12 cellular contexts compared by ENCODE assay signal in genomic region chr15:43121863-43122262, GRCh38. TPM values are rescaled to one million over a fixed set of nuclear protein-coding genes. Genes with fewer than 3 reads are reported as not detected.
A peak's percentile ranks its signal among the peaks of the same experiment; 100 is the strongest.
DNase-seq lines count a peak whose midpoint lies in the region; ATAC-seq, FAIRE-seq and TF ChIP-seq lines count a peak whose summit lies in the region.
"Had no signal": no experiment of that assay in that cellular context is flagged by ENCODE, and none has a peak within 500 bp of the region (broad histone marks: within the 10 kb centered on the region; RNA-seq: fewer than 3 reads in every experiment).

No MANE protein-coding gene starts in this region.

- no TSS peak for BruUV-seq in HepG2 (replicated peaks; lab: Mats Ljungman, UMichigan)

- peaks cover 2% of the 10 kb centered on the region for H3K36me3 Mint-ChIP-seq in activated CD4-positive, alpha-beta memory T cell treated with anti-CD3 and anti-CD28 coated beads, Interleukin-2, amount 10 ng/mL, durations not matched to agents 7 days and 5 days (ENCODE audit: low read depth)
- H3K36me3 Mint-ChIP-seq in naive B cell = no peaks in the 10 kb centered on the region

- in situ Hi-C loops in HepG2 (cut with HindIII; ENCODE audit: extremely low pct_ligation_motif_present, low pct_unique_long_range_greater_than_20kb) = no loop called here

- H3K27me3 ChIP-seq in HepG2 (ENCODE audit: control insufficient read depth in 1 of 2, insufficient read depth in 2 of 2, low read length in 2 of 2) (no peaks in the 10 kb centered on the region; a peak in 1 of 5 replicates), right lobe of liver (no peaks in the 10 kb centered on the region), BE2C (no peaks in the 10 kb centered on the region)

- no peaks in the 10 kb centered on the region for H3K9me3 ChIP-seq in HepG2 (ENCODE audit: low read length)
- no peaks in the 10 kb centered on the region for H3K9me3 ChIP-seq in right lobe of liver
- no peaks in the 10 kb centered on the region for H3K9me3 ChIP-seq in BE2C

- WGBS in HepG2 (ENCODE audit: low lambda C conversion rate) = 7% methylated on average over 2 of the region's 2 CpGs
- 50% methylated on average over 2 of the region's 2 CpGs for WGBS in right lobe of liver (ENCODE audit: insufficient coverage, low coverage, low lambda C conversion rate, missing lambda C conversion rate)

- peak overlapping the region; percentile 97 for H3K4me2 ChIP-seq in HepG2 (ENCODE audit: low read depth, low read length)

- TF ChIP-seq POLR2A in HepG2 (IDR thresholded peaks at IDR 0.05; ENCODE audit: insufficient read depth in 1 of 2, low read depth in 2 of 2, low read length in 2 of 2) = no peak
- no peak for TF ChIP-seq POLR2A in right lobe of liver (IDR thresholded peaks at IDR 0.05)

- no peak for FAIRE-seq in HepG2 (lab: Jason Lieb, UNC)

- H3K4me1 Mint-ChIP-seq in activated CD4-positive, alpha-beta memory T cell treated with anti-CD3 and anti-CD28 coated beads, Interleukin-2, amount 10 ng/mL, durations not matched to agents 7 days and 5 days = peaks cover 28% of the 10 kb centered on the region
- peaks cover 30 to 42% (median 37%) of the 10 kb centered on the region in 3 donors for H3K4me1 Mint-ChIP-seq in naive B cell

- TF ChIP-seq EP300 in HepG2 (IDR thresholded peaks at IDR 0.05; ENCODE audit: low read depth in 2 of 2, low read length in 2 of 2) (no peak), HepG2 (CRISPR knock-in tag; IDR thresholded peaks at IDR 0.05; ENCODE audit: borderline replicate concordance) (no peak)

- peak overlapping the region; percentile 79 for H3K4me3 Mint-ChIP-seq in activated CD4-positive, alpha-beta memory T cell treated with anti-CD3 and anti-CD28 coated beads, Interleukin-2, amount 10 ng/mL, durations not matched to agents 7 days and 5 days
- peak overlapping the region in 7 of 8 donors; percentile 21 to 98 (median 92) for H3K4me3 Mint-ChIP-seq in naive B cell

- no peaks in the 10 kb centered on the region for H4K20me1 ChIP-seq in HepG2 (ENCODE audit: insufficient read depth, low read length)

- DNase-seq in HepG2 (ENCODE audit: low spot score) (no peak), right lobe of liver (no peak), naive B cell (no peak), ecto neural progenitor cell (ENCODE audit: low spot score) (no peak), BE2C (no peak), ureter (ENCODE audit: low spot score) (no peak), middle frontal gyrus (ENCODE audit: extremely low spot score, low spot score) (no peak)
- DNase-seq in activated CD4-positive, alpha-beta memory T cell treated with anti-CD3 and anti-CD28 coated beads, Interleukin-2, amount 10 ng/mL, durations not matched to agents 7 days and 5 days = no peak
- DNase-seq: activated CD4-positive, alpha-beta T cell treated with anti-CD3 and anti-CD28 coated beads for 36 hours; EL; hippocampal formation; left colon had no signal

- H3K36me3 ChIP-seq in HepG2 (replicated peaks in 1 of 2; ENCODE audit: control insufficient read depth in 1 of 2, insufficient read depth in 2 of 2, low read length in 2 of 2) = no peaks in the 10 kb centered on the region
- H3K36me3 ChIP-seq in right lobe of liver = no peaks in the 10 kb centered on the region
- H3K36me3 ChIP-seq in BE2C = no peaks in the 10 kb centered on the region

- CTCF ChIA-PET in HepG2 (lab: Yijun Ruan, JAX; ENCODE audit: low intra/inter-chr PET ratio, low total read pairs) = no interaction called here
- CTCF ChIA-PET in activated CD4-positive, alpha-beta memory T cell treated with anti-CD3 and anti-CD28 coated beads, Interleukin-2, amount 10 ng/mL, durations not matched to agents 7 days and 5 days (lab: Charles Lee) = interaction anchor here (0.6 to 1.3 kb wide), 4 partner anchors 12 to 138 kb away, joined by 3 to 5 read pairs (median 4); partner anchors contain the start of genes TMEM62 and UBR1

- H3K27ac Mint-ChIP-seq in activated CD4-positive, alpha-beta memory T cell treated with anti-CD3 and anti-CD28 coated beads, Interleukin-2, amount 10 ng/mL, durations not matched to agents 7 days and 5 days = no peak overlapping the region
- H3K27ac Mint-ChIP-seq in naive B cell = peak overlapping the region in 3 of 6 donors; percentile 87 to 95 (median 91)

- intact Hi-C loops in HepG2 (cut with micrococcal nuclease; ENCODE audit: unreplicated experiment) = no loop called here
- intact Hi-C loops in right lobe of liver (cut with DNase I) = loop anchor here in 1 of 2 donors (5.0 kb wide), 1 partner anchor 40 kb away; no protein-coding TSS in a partner anchor

- H3K4me1 ChIP-seq in HepG2 (ENCODE audit: insufficient read depth, low read length) = peaks cover 52% of the 10 kb centered on the region
- H3K4me1 ChIP-seq in right lobe of liver = no peaks in the 10 kb centered on the region
- no peaks in the 10 kb centered on the region; the same call in none of the 2 replicates for H3K4me1 ChIP-seq in BE2C

- TF ChIP-seq RAD21 in HepG2 (CRISPR knock-in tag; IDR thresholded peaks at IDR 0.05) = no peak

- POLR2A ChIA-PET in HepG2 (lab: Yijun Ruan, JAX) = interaction anchor here (1.5 kb wide), 1 partner anchor 11 kb away, joined by 6 read pairs; the partner anchor contains the start of gene TMEM62
- POLR2A ChIA-PET in activated CD4-positive, alpha-beta memory T cell treated with anti-CD3 and anti-CD28 coated beads, Interleukin-2, amount 10 ng/mL, durations not matched to agents 7 days and 5 days (lab: Charles Lee) = interaction anchor here (1.5 to 2.1 kb wide), 3 partner anchors 12 to 30 kb away, joined by 4 to 16 read pairs (median 11); partner anchors contain the start of genes TMEM62 and UBR1

- no peak overlapping the region for H3K9ac ChIP-seq in HepG2 (ENCODE audit: insufficient read depth, low read depth, low read length)

- H3K4me3 ChIP-seq in HepG2 (replicated peaks in 1 of 3; ENCODE audit: insufficient read depth in 1 of 3, low read depth in 2 of 3, low read length in 3 of 3) (peak overlapping the region in 1 of 3 experiments; percentile 70; a peak in 1 of 6 replicates), right lobe of liver (no peak overlapping the region), BE2C (ENCODE audit: low read depth, low read length) (no peak overlapping the region)

- no peaks in the 10 kb centered on the region for H3K79me2 ChIP-seq in HepG2 (ENCODE audit: insufficient read depth, low read length)

- peaks cover 19% of the 10 kb centered on the region for H3K27me3 Mint-ChIP-seq in activated CD4-positive, alpha-beta memory T cell treated with anti-CD3 and anti-CD28 coated beads, Interleukin-2, amount 10 ng/mL, durations not matched to agents 7 days and 5 days
- H3K27me3 Mint-ChIP-seq in naive B cell = no peaks in the 10 kb centered on the region

- no peak for ATAC-seq in HepG2
- ATAC-seq in right lobe of liver = no peak
- ATAC-seq in naive B cell (ENCODE audit: low read depth in 2 of 2) = no peak

- H3K27ac ChIP-seq in HepG2 (ENCODE audit: extremely low read length, insufficient read depth, low read length) (no peak overlapping the region), right lobe of liver (no peak overlapping the region)

- TF ChIP-seq CTCF in HepG2 (CRISPR knock-in tag; IDR thresholded peaks at IDR 0.05) (no peak), right lobe of liver (IDR thresholded peaks at IDR 0.05) (no peak), BE2C (IDR thresholded peaks at IDR 0.05; ENCODE audit: low read depth, low read length) (no peak)

- peak overlapping the region; percentile 66 for H2AFZ ChIP-seq in HepG2 (ENCODE audit: low read length)

- no peaks in the 10 kb centered on the region for H3K9me3 Mint-ChIP-seq in activated CD4-positive, alpha-beta memory T cell treated with anti-CD3 and anti-CD28 coated beads, Interleukin-2, amount 10 ng/mL, durations not matched to agents 7 days and 5 days
- peaks cover 0 to 4% (median 0%) of the 10 kb centered on the region in 7 donors for H3K9me3 Mint-ChIP-seq in naive B cell

RNA-seq across cellular contexts. Expression of gene TMEM62, which starts 11.5 kb away (rescaled TPM):
- total RNA-seq in HepG2 (2016; rRNA removed; fragmentation: Illumina TruSeq; extraction: Trizol) (13.8 and 20.9 TPM in 2 replicates), right lobe of liver (10 to 100 TPM in 3 of 6 experiments, 1 to 10 TPM in 3; 7.6 to 17.1 (median 9.6) TPM), ureter (35.8 TPM)
- 11.1 and 14.4 TPM in 2 replicates for total RNA-seq in HepG2 (2016; cell fraction: cytosol; rRNA removed; fragmentation: Illumina TruSeq; extraction: Trizol; ENCODE audit: low read depth)
- total RNA-seq in HepG2 (2016; cell fraction: insoluble cytoplasmic fraction; rRNA removed; fragmentation: Illumina TruSeq; extraction: Trizol) = 11.8 and 20.8 TPM in 2 replicates
- total RNA-seq in HepG2 (2016; cell fraction: membrane; rRNA removed; fragmentation: Illumina TruSeq; extraction: Trizol) = 18.6 and 19.3 TPM in 2 replicates
- 29.9 and 33.1 TPM in 2 replicates for total RNA-seq in HepG2 (2016; cell fraction: nucleus; rRNA removed; fragmentation: Illumina TruSeq; extraction: Trizol)
- polyA plus RNA-seq in HepG2 (2011; rRNA removed) (14.2 and 19.9 TPM in 2 replicates), naive B cell (ENCODE audit: low read depth in 6 of 6) (10 to 100 TPM; 17.2 to 27.8 (median 25.2) TPM)
- polyA plus RNA-seq in HepG2 (2011; cell fraction: cytosol; rRNA removed) = 8.3 and 17.6 TPM in 2 replicates
- polyA plus RNA-seq in HepG2 (2011; cell fraction: nucleus; rRNA removed) = 18.9 and 27.0 TPM in 2 replicates
- 35.0 and 42.0 TPM in 2 replicates for polyA plus RNA-seq in HepG2 (2012)
- 8.6 and 8.9 TPM in 2 replicates for polyA plus RNA-seq in HepG2 (2016; cell fraction: cytosol; fragmentation: Illumina TruSeq; extraction: Trizol; ENCODE audit: low read depth)
- polyA plus RNA-seq in HepG2 (2016; cell fraction: insoluble cytoplasmic fraction; fragmentation: Illumina TruSeq; extraction: Trizol; ENCODE audit: low read depth) = 9.6 and 10.8 TPM in 2 replicates
- 14.0 and 15.4 TPM in 2 replicates for polyA plus RNA-seq in HepG2 (2016; cell fraction: membrane; fragmentation: Illumina TruSeq; extraction: Trizol; ENCODE audit: low read depth)
- 26.7 and 27.5 TPM in 2 replicates for polyA plus RNA-seq in HepG2 (2016; cell fraction: nucleus; fragmentation: Illumina TruSeq; extraction: Trizol; ENCODE audit: insufficient read depth, low read depth)
- polyA minus RNA-seq in HepG2 (2011; rRNA and poly(A)+ RNA removed; ENCODE audit: low replicate concordance) = 9.4 and 12.1 TPM in 2 replicates
- 4.8 and 9.0 TPM in 2 replicates for polyA minus RNA-seq in HepG2 (2011; cell fraction: cytosol; rRNA and poly(A)+ RNA removed)
- 50.1 and 63.3 TPM in 2 replicates for polyA minus RNA-seq in HepG2 (2011; cell fraction: nucleus; rRNA and poly(A)+ RNA removed)
- 10 to 100 TPM; 24.2 to 24.9 TPM for total RNA-seq in activated CD4-positive, alpha-beta memory T cell treated with anti-CD3 and anti-CD28 coated beads, Interleukin-2, amount 10 ng/mL, durations not matched to agents 7 days and 5 days
- polyA plus RNA-seq in BE2C (2012; ENCODE audit: insufficient read depth, insufficient read length, low read depth) = 5.7 TPM

RNA-seq across cellular contexts. Expression of gene UBR1, which starts 16.0 kb away (rescaled TPM):
- total RNA-seq in HepG2 (2016; rRNA removed; fragmentation: Illumina TruSeq; extraction: Trizol) (18.0 and 21.7 TPM in 2 replicates), right lobe of liver (10 to 100 TPM in 3 of 6 experiments, 1 to 10 TPM in 3; 8.8 to 15.6 (median 10.6) TPM), ureter (49.0 TPM)
- 9.3 and 9.4 TPM in 2 replicates for total RNA-seq in HepG2 (2016; cell fraction: cytosol; rRNA removed; fragmentation: Illumina TruSeq; extraction: Trizol; ENCODE audit: low read depth)
- 17.5 and 18.2 TPM in 2 replicates for total RNA-seq in HepG2 (2016; cell fraction: insoluble cytoplasmic fraction; rRNA removed; fragmentation: Illumina TruSeq; extraction: Trizol)
- 4.4 and 5.0 TPM in 2 replicates for total RNA-seq in HepG2 (2016; cell fraction: membrane; rRNA removed; fragmentation: Illumina TruSeq; extraction: Trizol)
- total RNA-seq in HepG2 (2016; cell fraction: nucleus; rRNA removed; fragmentation: Illumina TruSeq; extraction: Trizol) = 32.7 and 33.5 TPM in 2 replicates
- polyA plus RNA-seq in HepG2 (2011; rRNA removed) (6.4 and 7.2 TPM in 2 replicates), naive B cell (ENCODE audit: low read depth in 6 of 6) (10 to 100 TPM; 16.7 to 32.8 (median 20.5) TPM)
- 2.6 and 4.7 TPM in 2 replicates for polyA plus RNA-seq in HepG2 (2011; cell fraction: cytosol; rRNA removed)
- 7.8 and 8.8 TPM in 2 replicates for polyA plus RNA-seq in HepG2 (2011; cell fraction: nucleus; rRNA removed)
- polyA plus RNA-seq in HepG2 (2012) = 9.7 and 11.8 TPM in 2 replicates
- polyA plus RNA-seq in HepG2 (2016; cell fraction: cytosol; fragmentation: Illumina TruSeq; extraction: Trizol; ENCODE audit: low read depth) = 0.95 and 1.2 TPM in 2 replicates
- polyA plus RNA-seq in HepG2 (2016; cell fraction: insoluble cytoplasmic fraction; fragmentation: Illumina TruSeq; extraction: Trizol; ENCODE audit: low read depth) = 6.2 and 7.4 TPM in 2 replicates
- polyA plus RNA-seq in HepG2 (2016; cell fraction: membrane; fragmentation: Illumina TruSeq; extraction: Trizol; ENCODE audit: low read depth) = 0.58 and 1.1 TPM in 2 replicates
- 11.8 and 15.4 TPM in 2 replicates for polyA plus RNA-seq in HepG2 (2016; cell fraction: nucleus; fragmentation: Illumina TruSeq; extraction: Trizol; ENCODE audit: insufficient read depth, low read depth)
- polyA minus RNA-seq in HepG2 (2011; rRNA and poly(A)+ RNA removed; ENCODE audit: low replicate concordance) = 14.1 and 20.9 TPM in 2 replicates
- polyA minus RNA-seq in HepG2 (2011; cell fraction: cytosol; rRNA and poly(A)+ RNA removed) = 11.9 and 12.7 TPM in 2 replicates
- polyA minus RNA-seq in HepG2 (2011; cell fraction: nucleus; rRNA and poly(A)+ RNA removed) = 68.1 and 101 TPM in 2 replicates
- total RNA-seq in activated CD4-positive, alpha-beta memory T cell treated with anti-CD3 and anti-CD28 coated beads, Interleukin-2, amount 10 ng/mL, durations not matched to agents 7 days and 5 days = 10 to 100 TPM; 41.8 to 42.4 TPM
- 12.3 TPM for polyA plus RNA-seq in BE2C (2012; ENCODE audit: insufficient read depth, insufficient read length, low read depth)
